1 cellular context compared by ENCODE assay signal in genomic region chr7:106660862-106661720, GRCh38.
TF ChIP-seq lines count a peak whose summit lies in the region.

TSS of gene CCDC71L (minus strand) at chr7:106661158. CDS start at chr7:106660896, 262 bp downstream.

TF ChIP-seq in K562, 482 proteins besides CTCF, POLR2A, EP300 and RAD21 (continued from another document and continues in another):
- TF ChIP-seq DDX20 (tag; IDR thresholded peaks at IDR 0.05; ENCODE audit: low read depth) = no peak
- TF ChIP-seq KAT8 (IDR thresholded peaks at IDR 0.05; ENCODE audit: low read depth) = no peak
- TF ChIP-seq TSHZ1 (CRISPR knock-in tag; IDR thresholded peaks at IDR 0.05) = no peak
- no peak for TF ChIP-seq SRSF7 (optimal IDR thresholded peaks at IDR 0.05; ENCODE audit: low read depth, low read length)
- peak; percentile 79 for TF ChIP-seq DPF2 (IDR thresholded peaks at IDR 0.05)
- TF ChIP-seq SMAD2 (IDR thresholded peaks at IDR 0.05; ENCODE audit: low read depth, low read length) = no peak
- 0 out of 2 replicates have a peak, but pooled peaks have one; percentile 63 for TF ChIP-seq ZNF76 (CRISPR knock-in tag; IDR thresholded peaks at IDR 0.05; ENCODE audit: borderline replicate concordance)
- peak; percentile 83 for TF ChIP-seq PKNOX1 (IDR thresholded peaks at IDR 0.05)
- TF ChIP-seq ZNF592 (IDR thresholded peaks at IDR 0.05) = peak; percentile 56; the same call in 1 of the 2 replicates
- peak; percentile 62; the same call in 1 of the 2 replicates for TF ChIP-seq HLTF (IDR thresholded peaks at IDR 0.05)
- TF ChIP-seq SMAD1 (IDR thresholded peaks at IDR 0.05; ENCODE audit: low read depth, low read length, partially characterized antibody) = peak; percentile 64
- TF ChIP-seq TFAP4 (CRISPR knock-in tag; IDR thresholded peaks at IDR 0.05; ENCODE audit: borderline replicate concordance) = peak; percentile 85; the same call in 1 of the 2 replicates
- TF ChIP-seq TRIM25 (IDR thresholded peaks at IDR 0.05; ENCODE audit: borderline replicate concordance) = peak; percentile 30; the same call in 1 of the 2 replicates
- TF ChIP-seq ELK1 (CRISPR knock-in tag; IDR thresholded peaks at IDR 0.05) = no peak
- 0 out of 4 replicates have a peak, but pooled peaks of 1 of the 2 experiments have one; percentile 50 for TF ChIP-seq MLX (CRISPR knock-in tag; conservative IDR thresholded peaks at IDR 0.05)
- TF ChIP-seq ZNF408 (CRISPR knock-in tag; IDR thresholded peaks at IDR 0.05; ENCODE audit: low read depth) = no peak
- TF ChIP-seq PRMT5 (CRISPR knock-in tag; IDR thresholded peaks at IDR 0.05) = no peak
- TF ChIP-seq CCNT2 (IDR thresholded peaks at IDR 0.05; ENCODE audit: borderline replicate concordance, extremely low read depth, insufficient read length, low read depth, low read length) = peak; percentile 81
- peak; percentile 12; the same call in 1 of the 2 replicates for TF ChIP-seq SMC3 (conservative IDR thresholded peaks at IDR 0.05; ENCODE audit: insufficient read depth, low read depth, low read length)
- TF ChIP-seq SRF (CRISPR knock-in tag; IDR thresholded peaks at IDR 0.05) = peak in 1 of 2 experiments; percentile 80; a peak in 2 of 4 replicates
- TF ChIP-seq DEAF1 (CRISPR knock-in tag; IDR thresholded peaks at IDR 0.05) = no peak
- TF ChIP-seq SETDB1 (IDR thresholded peaks at IDR 0.05; ENCODE audit: low read length) = no peak
- TF ChIP-seq TCF7L2 (IDR thresholded peaks at IDR 0.05; ENCODE audit: low read depth, low read length) = peak; percentile 54; the same call in 1 of the 2 replicates
- TF ChIP-seq HDAC2 (IDR thresholded peaks at IDR 0.05) = peak; percentile 89
- TF ChIP-seq ZNF146 (CRISPR knock-in tag; IDR thresholded peaks at IDR 0.05; ENCODE audit: unreplicated experiment) = no peak
- no peak for TF ChIP-seq RERE (CRISPR knock-in tag; IDR thresholded peaks at IDR 0.05; ENCODE audit: borderline replicate concordance)
- no peak for TF ChIP-seq ZNF77 (CRISPR knock-in tag; IDR thresholded peaks at IDR 0.05)
- TF ChIP-seq C11orf30 (IDR thresholded peaks at IDR 0.05; ENCODE audit: low read depth) = no peak
- no peak for TF ChIP-seq RFX7 (CRISPR knock-in tag; IDR thresholded peaks at IDR 0.05)
- no peak for TF ChIP-seq TGIF2 (CRISPR knock-in tag; IDR thresholded peaks at IDR 0.05)
- peak; percentile 64; the same call in 1 of the 2 replicates for TF ChIP-seq GATAD2B (IDR thresholded peaks at IDR 0.05; ENCODE audit: borderline replicate concordance)
- peak; percentile 76 for TF ChIP-seq ZFP36 (IDR thresholded peaks at IDR 0.05; ENCODE audit: low read depth, low read length, partially characterized antibody)
- no peak for TF ChIP-seq HMBOX1 (IDR thresholded peaks at IDR 0.05)
- peak; percentile 65; the same call in 1 of the 2 replicates for TF ChIP-seq CREB1 (IDR thresholded peaks at IDR 0.05)
- TF ChIP-seq CREB1 (CRISPR knock-in tag; IDR thresholded peaks at IDR 0.05) = peak; percentile 81
